In genomic region chr12:12661086-12661485, GRCh38 we compare ENCODE assay signal across 1 cellular context.
TF ChIP-seq lines count a peak whose summit lies in the region.

No MANE protein-coding gene starts in this region.

TF ChIP-seq in GM23338, 12 proteins besides CTCF, POLR2A, EP300 and RAD21:
- TF ChIP-seq ZNF462 (CRISPR knock-in tag; IDR thresholded peaks at IDR 0.05) = no peak
- TF ChIP-seq CREB1 (CRISPR knock-in tag; IDR thresholded peaks at IDR 0.05; ENCODE audit: low read depth) = peak; percentile 52; the same call in 1 of the 2 replicates
TF ChIP-seq in GM23338: peak in this region for 1.
